8 cellular contexts compared by ENCODE assay signal in the genomic region with DNA sequence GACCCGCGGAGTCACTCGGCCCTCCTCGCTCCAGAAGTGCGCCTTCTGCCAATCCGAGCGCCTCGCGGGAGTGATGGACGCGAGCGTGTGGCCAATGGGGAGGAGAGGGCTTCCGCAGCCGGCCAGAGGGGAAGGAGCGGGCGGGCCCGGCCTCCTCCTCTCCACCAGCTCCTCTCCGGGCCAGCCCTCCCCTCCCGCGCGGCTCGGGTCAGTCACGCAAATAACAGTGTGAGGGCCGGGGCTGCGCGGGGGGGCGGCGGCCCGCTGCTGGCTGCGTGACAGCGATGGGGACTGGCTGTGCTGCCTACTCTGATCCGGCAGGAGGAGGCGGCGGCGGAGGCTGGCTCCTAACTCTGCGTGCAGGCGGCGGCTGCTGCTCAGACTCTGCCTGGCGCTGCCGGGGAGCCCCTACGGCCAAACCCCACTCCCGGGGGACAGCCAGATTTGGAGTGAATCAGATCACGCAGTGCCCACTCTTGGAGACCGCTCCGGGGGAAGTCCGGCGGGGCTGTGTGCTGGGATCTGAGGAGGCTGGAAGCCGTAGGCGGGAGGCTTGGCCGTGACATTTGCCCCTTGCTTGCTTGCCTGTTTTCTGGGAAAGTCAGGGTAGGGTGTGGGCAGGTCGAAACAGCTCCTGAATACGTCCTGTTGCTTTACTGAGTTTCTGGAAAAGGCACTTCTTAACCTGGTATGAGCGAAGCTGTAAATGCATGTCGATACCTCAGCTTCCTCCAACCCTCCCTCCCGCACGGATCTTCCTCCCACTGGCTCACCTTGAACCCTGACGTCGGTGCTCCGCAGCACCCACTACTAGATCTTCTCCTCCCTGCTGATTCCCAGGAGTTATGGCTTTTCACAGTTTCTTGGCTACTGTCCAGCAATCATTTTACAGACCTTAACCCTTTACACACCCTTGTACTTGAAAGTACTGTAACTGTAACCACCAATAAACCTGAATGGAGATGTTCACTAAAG.
A peak's percentile ranks its signal among the peaks of the same experiment; 100 is the strongest.
DNase-seq lines count a peak whose midpoint lies in the region; ATAC-seq, FAIRE-seq and TF ChIP-seq lines count a peak whose summit lies in the region.

No MANE protein-coding gene starts in this region.

- peak overlapping the region; percentile 64 for H3K4me3 ChIP-seq in iPS-18a (ENCODE audit: low read length)
- peak overlapping the region; percentile 56 to 78 (median 62) for H3K4me3 ChIP-seq in sigmoid colon

- H3K9me3 ChIP-seq in iPS-18a (ENCODE audit: control insufficient read depth, low read depth, low read length) (no peaks in the 10 kb centered on the region), sigmoid colon (no peaks in the 10 kb centered on the region)

- TF ChIP-seq EP300 in sigmoid colon (IDR thresholded peaks at IDR 0.05): peak in 3 of 4 donors; percentile 24 to 68 (median 43)

- H3K27me3 ChIP-seq in iPS-18a (ENCODE audit: control insufficient read depth, insufficient read depth, low read length) (peaks cover 28% of the 10 kb centered on the region), sigmoid colon (no peaks in the 10 kb centered on the region)

- TF ChIP-seq POLR2A in sigmoid colon (IDR thresholded peaks at IDR 0.05): peak; percentile 85 to 94

- peak; percentile 100 for DNase-seq in SKM-1 treated with dmso at 0.1 percent for 144 hours (lab: John Stamatoyannopoulos, UW; ENCODE audit: unreplicated experiment)
- DNase-seq in SKM-1 (lab: John Stamatoyannopoulos, UW; ENCODE audit: unreplicated experiment): no peak
- DNase-seq in HT1080 (ENCODE audit: low read depth): peak; percentile 50
- peak; percentile 63 for DNase-seq in RCC 7860 (ENCODE audit: low spot score)
- DNase-seq in brain pericyte (ENCODE audit: low read depth, low spot score): peak; percentile 99
- peak; percentile 100 for DNase-seq in sigmoid colon

- peak; percentile 2 for FAIRE-seq in RCC 7860 (lab: Jason Lieb, UNC)

- WGBS in sigmoid colon, 2 donors: 1% methylated on average over 59 of the region's 59 CpGs

- H3K9ac ChIP-seq in iPS-18a (ENCODE audit: low read length): peak overlapping the region; percentile 30

- peaks cover 4% of the 10 kb centered on the region for H3K4me1 ChIP-seq in iPS-18a (ENCODE audit: control insufficient read depth, low read depth, low read length)
- H3K4me1 ChIP-seq in sigmoid colon: peaks cover 0 to 26% (median 14%) of the 10 kb centered on the region in 4 donors

- H3K36me3 ChIP-seq in iPS-18a (ENCODE audit: control insufficient read depth, low read depth, low read length): no peaks in the 10 kb centered on the region
- H3K36me3 ChIP-seq in sigmoid colon: no peaks in the 10 kb centered on the region

- peak; percentile 84 for ATAC-seq in GM21526 (IDR thresholded peaks at IDR 0.05; ENCODE audit: low FRiP score, unreplicated experiment)

- TF ChIP-seq CTCF in sigmoid colon (IDR thresholded peaks at IDR 0.05): peak; percentile 62 to 85 (median 83)

- H3K27ac ChIP-seq in iPS-18a (ENCODE audit: low read length) (no peak overlapping the region), sigmoid colon (peak overlapping the region; percentile 94 to 98 (median 98))

- intact Hi-C loops in sigmoid colon (cut with DNase I): loop anchor here (1.0 to 10.0 kb wide), 4 partner anchors 16 to 227 kb away; a partner anchor contains a TSS
